14 cellular contexts compared by ENCODE assay signal in the genomic region with DNA sequence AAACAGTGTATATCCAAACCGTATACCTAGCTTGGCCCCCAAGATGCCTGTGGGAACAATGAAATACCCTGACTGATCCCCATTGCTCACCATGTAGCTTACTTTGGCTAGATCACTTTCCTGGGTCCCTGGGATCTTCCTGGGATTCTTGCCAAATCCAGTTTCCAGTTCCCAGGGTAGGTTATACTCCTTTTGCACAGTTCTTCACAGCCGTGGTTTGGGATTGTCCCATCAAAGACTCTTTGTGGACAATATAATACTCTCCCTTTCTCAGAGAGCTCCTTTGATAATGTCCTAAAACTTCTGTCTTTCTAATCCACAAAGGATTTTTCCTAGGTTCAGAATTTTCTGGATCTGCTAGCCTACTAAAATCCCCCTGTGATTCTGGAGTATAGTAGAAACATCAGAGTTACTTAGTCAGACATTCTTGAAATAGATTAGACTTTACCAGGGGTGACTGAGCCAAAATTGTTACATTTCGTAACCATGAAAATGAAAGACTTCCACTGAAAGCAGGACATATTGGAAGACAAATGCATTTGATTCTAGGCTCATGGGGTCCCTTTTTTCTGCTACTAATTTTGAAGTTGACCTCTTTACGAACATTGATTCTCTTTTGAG.
DNase-seq lines count a peak whose midpoint lies in the region; ATAC-seq and TF ChIP-seq lines count a peak whose summit lies in the region.
"Had no signal": no experiment of that assay in that cellular context is flagged by ENCODE, and none has a peak within 500 bp of the region (broad histone marks: within the 10 kb centered on the region; RNA-seq: fewer than 3 reads in every experiment).

No MANE protein-coding gene starts in this region.

- no peak overlapping the region for H3K27ac ChIP-seq in RWPE1
- H3K27ac ChIP-seq: SK-N-MC had no signal

- no peak overlapping the region for H3K4me3 ChIP-seq in cardiac fibroblast (replicated peaks in 1 of 2; ENCODE audit: low read depth in 2 of 2, low read length in 2 of 2)
- H3K4me3 ChIP-seq: SK-N-MC had no signal

- no peak for DNase-seq in Right ventricle myocardium superior
- no peak for DNase-seq in cardiac septum (ENCODE audit: low spot score)
- peak; percentile 80 to 87 for DNase-seq in cardiac fibroblast (ENCODE audit: low read depth in 2 of 2)
- peak; percentile 7 for DNase-seq in kidney glomerular epithelial cell (lab: John Stamatoyannopoulos, UW)
- no peak for DNase-seq in RWPE1 (ENCODE audit: low spot score)
- DNase-seq in activated T-cell treated with anti-CD3 and anti-CD28 coated beads, Interleukin-2, amount 50 U/mL, for 24 hours = no peak
- DNase-seq in NCI-H2081 treated with DMSO at 0.1 percent for 48 hours (lab: John Stamatoyannopoulos, UW) = no peak
- DNase-seq: activated B cell treated with CpG ODN at 0.5 μM for 24 hours, DMS79, Kasumi-1, trophoblast cell had no signal

- H3K27ac Mint-ChIP-seq in activated T-cell treated with anti-CD3 and anti-CD28 coated beads, Interleukin-2, amount 50 U/mL, for 24 hours = no peak overlapping the region
- H3K27ac Mint-ChIP-seq: activated B cell treated with CpG ODN at 0.5 μM for 24 hours, nephron had no signal

- H3K27me3 Mint-ChIP-seq in activated T-cell treated with anti-CD3 and anti-CD28 coated beads, Interleukin-2, amount 50 U/mL, for 24 hours = no peaks in the 10 kb centered on the region
- H3K27me3 Mint-ChIP-seq: activated B cell treated with CpG ODN at 0.5 μM for 24 hours had no signal

- H3K9me3 Mint-ChIP-seq in activated T-cell treated with anti-CD3 and anti-CD28 coated beads, Interleukin-2, amount 50 U/mL, for 24 hours = no peaks in the 10 kb centered on the region
- H3K9me3 Mint-ChIP-seq: nephron had no signal

- peaks cover 2% of the 10 kb centered on the region for H3K4me1 Mint-ChIP-seq in activated T-cell treated with anti-CD3 and anti-CD28 coated beads, Interleukin-2, amount 50 U/mL, for 24 hours (ENCODE audit: low read depth)
- H3K4me1 Mint-ChIP-seq: activated B cell treated with CpG ODN at 0.5 μM for 24 hours had no signal

- ATAC-seq in Right ventricle myocardium superior (ENCODE audit: poor library complexity) (peak; percentile 57), HG02588 (IDR thresholded peaks at IDR 0.05; ENCODE audit: unreplicated experiment) (no peak)

- intact Hi-C loops in Right ventricle myocardium superior (cut with DNase I) = no loop called here
- intact Hi-C loops in cardiac septum (cut with DNase I) = no loop called here

- POLR2A ChIA-PET in RWPE1 (lab: Yijun Ruan, JAX; ENCODE audit: low non-redundant PET) = no interaction called here

- CTCF ChIA-PET in RWPE1 (lab: Yijun Ruan, JAX) = no interaction called here

- TF ChIP-seq CTCF in cardiac fibroblast (IDR thresholded peaks at IDR 0.05; ENCODE audit: low read depth, low read length) (no peak), RWPE1 (conservative IDR thresholded peaks at IDR 0.05; ENCODE audit: low read depth) (no peak)

- H3K4me3 Mint-ChIP-seq in activated T-cell treated with anti-CD3 and anti-CD28 coated beads, Interleukin-2, amount 50 U/mL, for 24 hours = no peak overlapping the region
- H3K4me3 Mint-ChIP-seq: activated B cell treated with CpG ODN at 0.5 μM for 24 hours, nephron had no signal

- H3K36me3 Mint-ChIP-seq in activated T-cell treated with anti-CD3 and anti-CD28 coated beads, Interleukin-2, amount 50 U/mL, for 24 hours (ENCODE audit: low read depth) = no peaks in the 10 kb centered on the region

Comparison
In these comparisons a context has a peak if more than half of its experiments do, and no peak if none do; other contexts are left out.
1. DNase-seq: peak in cardiac fibroblast (2 of 2) and kidney glomerular epithelial cell (single experiment); none in Right ventricle myocardium superior (single experiment), cardiac septum (single experiment), RWPE1 (single experiment), activated T-cell treated with anti-CD3 and anti-CD28 coated beads, Interleukin-2, amount 50 U/mL, for 24 hours (single experiment) and NCI-H2081 treated with DMSO at 0.1 percent for 48 hours (single experiment).